In genomic region chr3:193134895-193135294, GRCh38 we compare ENCODE assay signal across 12 cellular contexts.
DNase-seq lines count a peak whose midpoint lies in the region; ATAC-seq, FAIRE-seq and TF ChIP-seq lines count a peak whose summit lies in the region.
"Had no signal": no experiment of that assay in that cellular context is flagged by ENCODE, and none has a peak within 500 bp of the region (broad histone marks: within the 10 kb centered on the region; RNA-seq: fewer than 3 reads in every experiment).

No MANE protein-coding gene starts in this region.

- H3K36me3 ChIP-seq in astrocyte (ENCODE audit: insufficient read depth, low read length) (no peaks in the 10 kb centered on the region), kidney epithelial cell (ENCODE audit: control insufficient read depth, insufficient read depth, low read length) (no peaks in the 10 kb centered on the region)
- H3K36me3 ChIP-seq: prostate gland had no signal

- in situ Hi-C loops in GM13976 (cut with MboI; ENCODE audit: low sequenced_read_pairs, unreplicated experiment), result no loop called here

- H3K27me3 Mint-ChIP-seq in astrocyte (ENCODE audit: low read depth, unreplicated experiment), result no peaks in the 10 kb centered on the region
- peaks cover 18% of the 10 kb centered on the region for H3K27me3 Mint-ChIP-seq in activated naive CD4-positive, alpha-beta T cell treated with anti-CD3 and anti-CD28 coated beads for 36 hours (ENCODE audit: low read depth)
- no peaks in the 10 kb centered on the region for H3K27me3 Mint-ChIP-seq in natural killer cell treated with Interleukin-12 subunit alpha and Interleukin-12 subunit beta and Interleukin-15 and Interleukin-18, amount 100 ng/mL, for 72 hours

- TF ChIP-seq CTCF in astrocyte (IDR thresholded peaks at IDR 0.05; ENCODE audit: insufficient read depth, low read depth, low read length) (no peak), kidney epithelial cell (IDR thresholded peaks at IDR 0.05; ENCODE audit: insufficient read depth, low read length, poor library complexity, severe bottlenecking) (no peak), GM13976 (IDR thresholded peaks at IDR 0.05; ENCODE audit: borderline replicate concordance, control extremely low read depth, extremely low read depth, insufficient read depth, missing control alignments) (no peak)

- intact Hi-C loops in activated naive CD4-positive, alpha-beta T cell treated with anti-CD3 and anti-CD28 coated beads for 36 hours (cut with micrococcal nuclease), result no loop called here

- no peak overlapping the region for H2AFZ ChIP-seq in astrocyte (ENCODE audit: low read depth, low read length)

- CTCF ChIA-PET in activated naive CD4-positive, alpha-beta T cell treated with anti-CD3 and anti-CD28 coated beads for 36 hours (lab: Charles Lee), result no interaction called here

- DNase-seq in AG08395 (ENCODE audit: low spot score), result peak; percentile 86
- peak; percentile 30 for DNase-seq in HS-27A (ENCODE audit: low read depth)
- DNase-seq in astrocyte (ENCODE audit: low read depth), result peak; percentile 89
- peak; percentile 45 for DNase-seq in kidney epithelial cell (ENCODE audit: low read depth)
- no peak for DNase-seq in GM13976 (ENCODE audit: low spot score)
- DNase-seq in activated naive CD4-positive, alpha-beta T cell treated with anti-CD3 and anti-CD28 coated beads for 36 hours, result no peak
- DNase-seq in activated CD8-positive, alpha-beta memory T cell treated with anti-CD3 and anti-CD28 coated beads, Interleukin-2, amount 50 U/mL, for 48 hours, result no peak
- DNase-seq in natural killer cell treated with Interleukin-12 subunit alpha and Interleukin-12 subunit beta and Interleukin-15 and Interleukin-18, amount 100 ng/mL, for 72 hours (ENCODE audit: low spot score), result no peak

- peaks cover 4% of the 10 kb centered on the region for H3K4me1 ChIP-seq in astrocyte (ENCODE audit: insufficient read depth, low read length)
- H3K4me1 ChIP-seq: prostate gland had no signal

- H3K9ac ChIP-seq in astrocyte (ENCODE audit: low read length), result no peak overlapping the region

- H3K4me2 ChIP-seq in astrocyte (ENCODE audit: low read length), result peak overlapping the region; percentile 6

- FAIRE-seq in astrocyte (lab: Jason Lieb, UNC), result peak; percentile 23
- FAIRE-seq: keratinocyte had no signal

- H3K79me2 ChIP-seq in astrocyte (ENCODE audit: insufficient read depth, low read length), result no peaks in the 10 kb centered on the region

- H3K27me3 ChIP-seq in astrocyte (ENCODE audit: insufficient read depth, low read length) (no peaks in the 10 kb centered on the region), kidney epithelial cell (ENCODE audit: control insufficient read depth, insufficient read depth, low read length) (no peaks in the 10 kb centered on the region)
- H3K27me3 ChIP-seq: dorsolateral prefrontal cortex had no signal

- no peaks in the 10 kb centered on the region for H3K9me3 ChIP-seq in astrocyte (ENCODE audit: insufficient read depth, low read depth, low read length)
- H3K9me3 ChIP-seq: prostate gland had no signal

- H3K9me3 Mint-ChIP-seq in astrocyte (ENCODE audit: unreplicated experiment), result no peaks in the 10 kb centered on the region
- no peaks in the 10 kb centered on the region for H3K9me3 Mint-ChIP-seq in activated naive CD4-positive, alpha-beta T cell treated with anti-CD3 and anti-CD28 coated beads for 36 hours
- H3K9me3 Mint-ChIP-seq in natural killer cell treated with Interleukin-12 subunit alpha and Interleukin-12 subunit beta and Interleukin-15 and Interleukin-18, amount 100 ng/mL, for 72 hours, result peaks cover 23% of the 10 kb centered on the region

- H3K4me3 ChIP-seq in astrocyte (ENCODE audit: insufficient read depth, low read depth, low read length) (no peak overlapping the region), kidney epithelial cell (ENCODE audit: low read depth, low read length) (no peak overlapping the region)
- H3K4me3 ChIP-seq: dorsolateral prefrontal cortex, prostate gland had no signal

- H3K27ac ChIP-seq in astrocyte (ENCODE audit: low read depth, low read length), result no peak overlapping the region
- H3K27ac ChIP-seq: dorsolateral prefrontal cortex, prostate gland, VCaP had no signal

- no peaks in the 10 kb centered on the region for H4K20me1 ChIP-seq in astrocyte (ENCODE audit: insufficient read depth, low read length)

- ATAC-seq in natural killer cell treated with Interleukin-12 subunit alpha and Interleukin-12 subunit beta and Interleukin-15 and Interleukin-18, amount 100 ng/mL, for 72 hours, result no peak

- H3K4me1 Mint-ChIP-seq in astrocyte (ENCODE audit: low read depth, unreplicated experiment), result peaks cover 14% of the 10 kb centered on the region
- H3K4me1 Mint-ChIP-seq in activated naive CD4-positive, alpha-beta T cell treated with anti-CD3 and anti-CD28 coated beads for 36 hours (ENCODE audit: low read depth), result no peaks in the 10 kb centered on the region
- no peaks in the 10 kb centered on the region for H3K4me1 Mint-ChIP-seq in natural killer cell treated with Interleukin-12 subunit alpha and Interleukin-12 subunit beta and Interleukin-15 and Interleukin-18, amount 100 ng/mL, for 72 hours (ENCODE audit: low read depth in 2 of 2)

- H3K4me3 Mint-ChIP-seq in astrocyte (ENCODE audit: unreplicated experiment), result no peak overlapping the region
- H3K4me3 Mint-ChIP-seq in activated naive CD4-positive, alpha-beta T cell treated with anti-CD3 and anti-CD28 coated beads for 36 hours, result no peak overlapping the region
- no peak overlapping the region for H3K4me3 Mint-ChIP-seq in natural killer cell treated with Interleukin-12 subunit alpha and Interleukin-12 subunit beta and Interleukin-15 and Interleukin-18, amount 100 ng/mL, for 72 hours

- no peaks in the 10 kb centered on the region for H3K36me3 Mint-ChIP-seq in astrocyte (ENCODE audit: low read depth, unreplicated experiment)
- H3K36me3 Mint-ChIP-seq in activated naive CD4-positive, alpha-beta T cell treated with anti-CD3 and anti-CD28 coated beads for 36 hours (ENCODE audit: low read depth), result no peaks in the 10 kb centered on the region
- no peaks in the 10 kb centered on the region for H3K36me3 Mint-ChIP-seq in natural killer cell treated with Interleukin-12 subunit alpha and Interleukin-12 subunit beta and Interleukin-15 and Interleukin-18, amount 100 ng/mL, for 72 hours

- H3K27ac Mint-ChIP-seq in astrocyte (ENCODE audit: unreplicated experiment), result no peak overlapping the region
- no peak overlapping the region for H3K27ac Mint-ChIP-seq in activated naive CD4-positive, alpha-beta T cell treated with anti-CD3 and anti-CD28 coated beads for 36 hours
- no peak overlapping the region for H3K27ac Mint-ChIP-seq in natural killer cell treated with Interleukin-12 subunit alpha and Interleukin-12 subunit beta and Interleukin-15 and Interleukin-18, amount 100 ng/mL, for 72 hours

Comparison
In these comparisons a context has a peak if more than half of its experiments do, and no peak if none do; other contexts are left out.
1. DNase-seq: peak in AG08395 (single experiment), HS-27A (single experiment), astrocyte (single experiment) and kidney epithelial cell (single experiment); none in GM13976 (single experiment), activated naive CD4-positive, alpha-beta T cell treated with anti-CD3 and anti-CD28 coated beads for 36 hours (single experiment), activated CD8-positive, alpha-beta memory T cell treated with anti-CD3 and anti-CD28 coated beads, Interleukin-2, amount 50 U/mL, for 48 hours (single experiment) and natural killer cell treated with Interleukin-12 subunit alpha and Interleukin-12 subunit beta and Interleukin-15 and Interleukin-18, amount 100 ng/mL, for 72 hours (single experiment).